1 cellular context compared by ENCODE assay signal in genomic region chr20:49590163-49591017, GRCh38.
TF ChIP-seq lines count a peak whose summit lies in the region.

No MANE protein-coding gene starts in this region.

TF ChIP-seq in WTC11, 78 proteins besides CTCF, POLR2A, EP300 and RAD21 (continued from another document):
- TF ChIP-seq PRRX2 (CRISPR knock-in tag; IDR thresholded peaks at IDR 0.05) (no peak), ZNF416 (CRISPR knock-in tag; IDR thresholded peaks at IDR 0.05) (no peak), TCF7 (CRISPR knock-in tag; IDR thresholded peaks at IDR 0.05; ENCODE audit: low read depth) (no peak), ZMAT4 (CRISPR knock-in tag; IDR thresholded peaks at IDR 0.05) (no peak), ATF1 (CRISPR knock-in tag; IDR thresholded peaks at IDR 0.05) (no peak), E2F4 (CRISPR knock-in tag; IDR thresholded peaks at IDR 0.05; ENCODE audit: borderline replicate concordance, low read depth) (no peak), ZNF396 (CRISPR knock-in tag; IDR thresholded peaks at IDR 0.05; ENCODE audit: borderline replicate concordance) (no peak), TEAD1 (CRISPR knock-in tag; IDR thresholded peaks at IDR 0.05) (no peak), USF1 (CRISPR knock-in tag; IDR thresholded peaks at IDR 0.05) (no peak), ZNF532 (CRISPR knock-in tag; IDR thresholded peaks at IDR 0.05; ENCODE audit: borderline replicate concordance) (no peak), PREB (CRISPR knock-in tag; IDR thresholded peaks at IDR 0.05; ENCODE audit: borderline replicate concordance) (no peak), RORB (CRISPR knock-in tag; IDR thresholded peaks at IDR 0.05) (no peak), ZNF671 (CRISPR knock-in tag; IDR thresholded peaks at IDR 0.05) (no peak)
